7 cellular contexts compared by ENCODE assay signal in the genomic region with DNA sequence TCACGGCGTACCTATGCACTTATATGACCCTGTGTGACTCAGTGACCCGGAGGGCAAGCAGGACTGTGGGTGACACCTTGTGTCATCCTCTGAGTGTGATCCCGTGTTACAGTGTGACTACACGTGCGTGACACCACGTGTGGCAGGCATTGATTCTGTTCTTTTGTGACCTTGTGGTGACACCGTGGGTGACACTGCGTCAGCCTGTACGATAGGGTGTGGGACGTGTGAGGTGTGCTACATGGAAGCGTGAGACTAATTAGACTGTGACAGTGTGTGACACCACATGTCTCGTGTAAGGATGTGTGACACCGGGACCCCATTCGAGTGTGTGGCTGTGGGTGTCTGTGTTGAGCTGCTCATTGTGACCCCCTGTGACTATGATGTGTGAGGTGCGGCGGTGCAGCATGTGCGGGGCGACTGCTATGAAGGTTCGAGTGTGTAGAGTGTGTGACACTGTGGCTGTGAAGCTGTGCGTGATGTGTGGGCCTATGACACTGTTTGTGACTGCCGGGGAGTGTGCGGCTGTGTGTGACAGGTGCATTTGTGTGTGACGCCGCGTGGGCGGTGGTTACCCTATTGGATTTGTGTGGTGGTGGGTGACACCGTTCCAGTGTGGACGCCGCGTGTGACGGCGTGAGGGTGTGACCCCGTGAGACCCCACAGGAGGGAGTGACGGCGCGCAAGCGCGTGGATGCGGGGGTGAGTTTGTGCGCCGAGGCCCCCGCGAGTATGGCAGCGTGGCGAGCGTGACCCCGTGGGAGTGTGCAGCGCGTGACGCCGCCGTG. TPM values are rescaled to one million over a fixed set of nuclear protein-coding genes. Genes with fewer than 3 reads are reported as not detected.
DNase-seq lines count a peak whose midpoint lies in the region; ATAC-seq and TF ChIP-seq lines count a peak whose summit lies in the region.

A gene (plus strand): TSS at position 783 of the 788 bp plus-strand sequence. CDS start 5,621 bp downstream, outside the sequence.

- no peak for TF ChIP-seq CTCF in foreskin fibroblast (IDR thresholded peaks at IDR 0.05; ENCODE audit: low read depth, low read length)
- no peak for TF ChIP-seq CTCF in parathyroid adenoma (IDR thresholded peaks at IDR 0.05)
- no peak for TF ChIP-seq CTCF in upper lobe of left lung (IDR thresholded peaks at IDR 0.05)

- H3K36me3 ChIP-seq in HUES48 (ENCODE audit: control insufficient read depth, insufficient read depth, low read length) (no peaks in the 10 kb centered on the region), parathyroid adenoma (ENCODE audit: control insufficient read depth, insufficient read depth, low read length) (no peaks in the 10 kb centered on the region), upper lobe of left lung (no peaks in the 10 kb centered on the region)

- H3K9ac ChIP-seq in HUES48 (ENCODE audit: low read depth, low read length): no peak within 1 kb of the TSS
- H3K9ac ChIP-seq in parathyroid adenoma: no peak within 1 kb of the TSS

- H2AFZ ChIP-seq in parathyroid adenoma: peak within 1 kb of the TSS; percentile 96

- H3K4me1 Mint-ChIP-seq in activated T-helper 1 cell treated with anti-CD3 and anti-CD28 coated beads, Interleukin-12 subunit alpha, Interleukin-12 subunit beta, Interleukin-2, Interleukin-4 antibody, amounts not matched to agents 30 ng/mL and 10 ng/mL and 1 ng/mL, durations not matched to agents 14 hours and 24 hours and 36 hours (ENCODE audit: low read depth): peaks cover 28% of the 10 kb centered on the region

- H3K79me2 ChIP-seq in parathyroid adenoma: no peaks in the 10 kb centered on the region

- TF ChIP-seq EP300 in upper lobe of left lung (IDR thresholded peaks at IDR 0.05): peak in 1 of 4 donors; percentile 66

- TF ChIP-seq POLR2A in upper lobe of left lung (IDR thresholded peaks at IDR 0.05): no peak

- H3K9me3 ChIP-seq in HUES48 (ENCODE audit: control insufficient read depth, insufficient read depth, low read length) (no peaks in the 10 kb centered on the region), parathyroid adenoma (ENCODE audit: control insufficient read depth, low read length) (no peaks in the 10 kb centered on the region), upper lobe of left lung (no peaks in the 10 kb centered on the region)

- H3K27me3 Mint-ChIP-seq in activated T-helper 1 cell treated with anti-CD3 and anti-CD28 coated beads, Interleukin-12 subunit alpha, Interleukin-12 subunit beta, Interleukin-2, Interleukin-4 antibody, amounts not matched to agents 30 ng/mL and 10 ng/mL and 1 ng/mL, durations not matched to agents 14 hours and 24 hours and 36 hours (ENCODE audit: insufficient read depth): peaks cover 29% of the 10 kb centered on the region

- peak within 1 kb of the TSS; percentile 88 for H3K4me3 ChIP-seq in HUES48 (ENCODE audit: low read depth, low read length)
- H3K4me3 ChIP-seq in foreskin fibroblast (ENCODE audit: low read depth in 1 of 2, low read length in 2 of 2): peak within 1 kb of the TSS; percentile 34 to 60
- peak within 1 kb of the TSS; percentile 67 for H3K4me3 ChIP-seq in parathyroid adenoma (ENCODE audit: low read depth, low read length)
- peak within 1 kb of the TSS in 3 of 4 donors; percentile 70 to 85 (median 78) for H3K4me3 ChIP-seq in upper lobe of left lung

- intact Hi-C loops in activated T-helper 1 cell treated with anti-CD3 and anti-CD28 coated beads, Interleukin-12 subunit alpha, Interleukin-12 subunit beta, Interleukin-2, Interleukin-4 antibody, amounts not matched to agents 30 ng/mL and 10 ng/mL and 1 ng/mL, durations not matched to agents 14 hours and 24 hours and 36 hours (cut with micrococcal nuclease): loop anchor here (1.0 to 10.0 kb wide), 2 partner anchors 248 to 284 kb away; a partner anchor contains a TSS

- H3K4me1 ChIP-seq in HUES48 (ENCODE audit: control insufficient read depth, insufficient read depth, low read length): 0 out of 2 replicates have a peak, but pooled peaks cover 4% of the 10 kb centered on the region
- peaks cover 13% of the 10 kb centered on the region for H3K4me1 ChIP-seq in parathyroid adenoma
- peaks cover 28 to 53% (median 34%) of the 10 kb centered on the region in 4 donors for H3K4me1 ChIP-seq in upper lobe of left lung

- 13 to 18% methylated on average over 14 to 50 of the region's 53 CpGs for WGBS in upper lobe of left lung, 2 donors

- H3K9me3 Mint-ChIP-seq in activated T-helper 1 cell treated with anti-CD3 and anti-CD28 coated beads, Interleukin-12 subunit alpha, Interleukin-12 subunit beta, Interleukin-2, Interleukin-4 antibody, amounts not matched to agents 30 ng/mL and 10 ng/mL and 1 ng/mL, durations not matched to agents 14 hours and 24 hours and 36 hours: no peaks in the 10 kb centered on the region

- H3K36me3 Mint-ChIP-seq in activated T-helper 1 cell treated with anti-CD3 and anti-CD28 coated beads, Interleukin-12 subunit alpha, Interleukin-12 subunit beta, Interleukin-2, Interleukin-4 antibody, amounts not matched to agents 30 ng/mL and 10 ng/mL and 1 ng/mL, durations not matched to agents 14 hours and 24 hours and 36 hours (ENCODE audit: low read depth): peaks cover 6% of the 10 kb centered on the region

- H3K27ac ChIP-seq in HUES48 (ENCODE audit: low read depth, low read length) (no peak within 1 kb of the TSS), parathyroid adenoma (peak within 1 kb of the TSS; percentile 87), upper lobe of left lung (peak within 1 kb of the TSS in 3 of 4 donors; percentile 52 to 99 (median 94))

- peaks cover 27% of the 10 kb centered on the region for H3K27me3 ChIP-seq in HUES48 (ENCODE audit: control insufficient read depth, insufficient read depth, low read length)
- H3K27me3 ChIP-seq in parathyroid adenoma (ENCODE audit: control insufficient read depth, insufficient read depth, low read length): no peaks in the 10 kb centered on the region
- H3K27me3 ChIP-seq in upper lobe of left lung: peaks cover 0 to 6% (median 3%) of the 10 kb centered on the region in 4 donors

- DNase-seq in activated T-helper 1 cell treated with anti-CD3 and anti-CD28 coated beads, Interleukin-12 subunit alpha, Interleukin-12 subunit beta, Interleukin-2, Interleukin-4 antibody, amounts not matched to agents 30 ng/mL and 10 ng/mL and 1 ng/mL, durations not matched to agents 14 hours and 24 hours and 36 hours (ENCODE audit: low spot score): peak; percentile 14
- DNase-seq in foreskin fibroblast (peak in 1 of 2 donors; percentile 14), upper lobe of left lung (peak in 1 of 2 donors; percentile 25), NCI-H82 (lab: John Stamatoyannopoulos, UW) (no peak)

- peak within 1 kb of the TSS; percentile 92 for H3K27ac Mint-ChIP-seq in activated T-helper 1 cell treated with anti-CD3 and anti-CD28 coated beads, Interleukin-12 subunit alpha, Interleukin-12 subunit beta, Interleukin-2, Interleukin-4 antibody, amounts not matched to agents 30 ng/mL and 10 ng/mL and 1 ng/mL, durations not matched to agents 14 hours and 24 hours and 36 hours

- H3K4me2 ChIP-seq in parathyroid adenoma (ENCODE audit: low read length): peak within 1 kb of the TSS; percentile 85

- peak; percentile 26 for ATAC-seq in GM19455 (IDR thresholded peaks at IDR 0.05; ENCODE audit: unreplicated experiment)
- peak in 1 of 2 donors; percentile 1 for ATAC-seq in upper lobe of left lung (ENCODE audit: low FRiP score in 2 of 2)

- H3K4me3 Mint-ChIP-seq in activated T-helper 1 cell treated with anti-CD3 and anti-CD28 coated beads, Interleukin-12 subunit alpha, Interleukin-12 subunit beta, Interleukin-2, Interleukin-4 antibody, amounts not matched to agents 30 ng/mL and 10 ng/mL and 1 ng/mL, durations not matched to agents 14 hours and 24 hours and 36 hours: peak within 1 kb of the TSS; percentile 77

RNA-seq across cellular contexts. Expression of the gene that starts here (rescaled TPM):
- 0.21 and 0.69 TPM in 2 replicates for total RNA-seq in activated T-helper 1 cell treated with anti-CD3 and anti-CD28 coated beads, Interleukin-12 subunit alpha, Interleukin-12 subunit beta, Interleukin-2, Interleukin-4 antibody, amounts not matched to agents 30 ng/mL and 10 ng/mL and 1 ng/mL, durations not matched to agents 14 hours and 24 hours and 36 hours
- 1 to 10 TPM in 1 of 6 donors, under 1 TPM in 5; 0.33 to 8.4 (median 0.67) TPM for total RNA-seq in upper lobe of left lung

Comparison
In these comparisons a context has a peak if more than half of its experiments do, and no peak if none do; other contexts are left out.
1. Peak in DNase-seq in activated T-helper 1 cell treated with anti-CD3 and anti-CD28 coated beads, Interleukin-12 subunit alpha, Interleukin-12 subunit beta, Interleukin-2, Interleukin-4 antibody, amounts not matched to agents 30 ng/mL and 10 ng/mL and 1 ng/mL, durations not matched to agents 14 hours and 24 hours and 36 hours; RNA of the gene not detected or under 1 TPM.